Comparison of ENCODE assay signal across 23 cellular contexts in the genomic region with DNA sequence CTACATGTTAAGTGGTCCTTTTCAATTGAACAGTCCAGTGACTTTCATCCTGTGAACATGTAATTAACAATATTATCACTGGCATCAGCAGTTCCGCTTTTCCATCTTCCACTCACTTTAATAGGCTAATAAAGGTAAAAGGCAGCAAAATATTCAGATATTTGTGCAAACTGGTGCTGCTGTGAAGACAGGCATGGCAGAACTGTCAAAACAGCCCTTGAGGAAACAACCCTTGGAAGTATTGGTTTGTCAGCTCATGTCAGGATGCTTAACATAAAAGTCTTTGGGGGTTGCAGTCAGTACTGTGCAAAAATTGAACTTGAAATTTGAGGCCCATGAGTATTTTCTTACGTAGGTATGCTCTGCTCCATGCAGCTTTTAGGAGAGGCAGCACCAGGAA.
"Had no signal": no experiment of that assay in that cellular context is flagged by ENCODE, and none has a peak within 500 bp of the region (broad histone marks: within the 10 kb centered on the region; RNA-seq: fewer than 3 reads in every experiment).

No MANE protein-coding gene starts in this region.

- DNase-seq: KBM-7, MV-4-11, NCI-H1048, NCI-H1105, NCI-H1417, NCI-H1436 treated with DMSO at 0.1 percent for 48 hours, NCI-H1694, NCI-H187 treated with DMSO at 0.1 percent for 48 hours, NCI-H2029 treated with DMSO at 0.1 percent for 48 hours, NCI-H2171 treated with DMSO at 0.1 percent for 48 hours, NCI-H345, NCI-H524, NCI-H526 treated with DMSO at 0.1 percent for 48 hours, NCI-H774, Right ventricle myocardium superior, RPMI8226, SIG-M5, SK-N-SH, T-helper 1 cell had no signal

- H3K4me3 ChIP-seq: SJSA1 had no signal

- H3K4me1 ChIP-seq: SJSA1 had no signal

- H3K9me3 ChIP-seq: SJSA1, SK-N-SH had no signal

- H3K27me3 ChIP-seq: SJSA1 had no signal

- H3K9ac ChIP-seq: SK-N-SH had no signal

- H3K36me3 ChIP-seq: SJSA1 had no signal

- H3K4me2 ChIP-seq: SK-N-SH had no signal

- H3K27ac ChIP-seq: HL-60, SJSA1 had no signal

- FAIRE-seq: HTR-8/SVneo, RCC 7860 had no signal
